ENCODE assay signal across 1 cellular context in genomic region chrX:149453911-149454820, GRCh38.
TF ChIP-seq lines count a peak whose summit lies in the region.

No MANE protein-coding gene starts in this region.

TF ChIP-seq in HepG2, 621 proteins besides CTCF, POLR2A, EP300 and RAD21 (continued from another document):
- no peak for TF ChIP-seq KAT2B (IDR thresholded peaks at IDR 0.05; ENCODE audit: borderline replicate concordance, low read depth, low read length)
- no peak for TF ChIP-seq MBNL3 (CRISPR knock-in tag; conservative IDR thresholded peaks at IDR 0.05)
- TF ChIP-seq ARNT (IDR thresholded peaks at IDR 0.05) = no peak
- no peak for TF ChIP-seq ONECUT2 (CRISPR knock-in tag; IDR thresholded peaks at IDR 0.05)
- no peak for TF ChIP-seq SMYD3 (CRISPR knock-in tag; IDR thresholded peaks at IDR 0.05)
- TF ChIP-seq, protein P1, sequence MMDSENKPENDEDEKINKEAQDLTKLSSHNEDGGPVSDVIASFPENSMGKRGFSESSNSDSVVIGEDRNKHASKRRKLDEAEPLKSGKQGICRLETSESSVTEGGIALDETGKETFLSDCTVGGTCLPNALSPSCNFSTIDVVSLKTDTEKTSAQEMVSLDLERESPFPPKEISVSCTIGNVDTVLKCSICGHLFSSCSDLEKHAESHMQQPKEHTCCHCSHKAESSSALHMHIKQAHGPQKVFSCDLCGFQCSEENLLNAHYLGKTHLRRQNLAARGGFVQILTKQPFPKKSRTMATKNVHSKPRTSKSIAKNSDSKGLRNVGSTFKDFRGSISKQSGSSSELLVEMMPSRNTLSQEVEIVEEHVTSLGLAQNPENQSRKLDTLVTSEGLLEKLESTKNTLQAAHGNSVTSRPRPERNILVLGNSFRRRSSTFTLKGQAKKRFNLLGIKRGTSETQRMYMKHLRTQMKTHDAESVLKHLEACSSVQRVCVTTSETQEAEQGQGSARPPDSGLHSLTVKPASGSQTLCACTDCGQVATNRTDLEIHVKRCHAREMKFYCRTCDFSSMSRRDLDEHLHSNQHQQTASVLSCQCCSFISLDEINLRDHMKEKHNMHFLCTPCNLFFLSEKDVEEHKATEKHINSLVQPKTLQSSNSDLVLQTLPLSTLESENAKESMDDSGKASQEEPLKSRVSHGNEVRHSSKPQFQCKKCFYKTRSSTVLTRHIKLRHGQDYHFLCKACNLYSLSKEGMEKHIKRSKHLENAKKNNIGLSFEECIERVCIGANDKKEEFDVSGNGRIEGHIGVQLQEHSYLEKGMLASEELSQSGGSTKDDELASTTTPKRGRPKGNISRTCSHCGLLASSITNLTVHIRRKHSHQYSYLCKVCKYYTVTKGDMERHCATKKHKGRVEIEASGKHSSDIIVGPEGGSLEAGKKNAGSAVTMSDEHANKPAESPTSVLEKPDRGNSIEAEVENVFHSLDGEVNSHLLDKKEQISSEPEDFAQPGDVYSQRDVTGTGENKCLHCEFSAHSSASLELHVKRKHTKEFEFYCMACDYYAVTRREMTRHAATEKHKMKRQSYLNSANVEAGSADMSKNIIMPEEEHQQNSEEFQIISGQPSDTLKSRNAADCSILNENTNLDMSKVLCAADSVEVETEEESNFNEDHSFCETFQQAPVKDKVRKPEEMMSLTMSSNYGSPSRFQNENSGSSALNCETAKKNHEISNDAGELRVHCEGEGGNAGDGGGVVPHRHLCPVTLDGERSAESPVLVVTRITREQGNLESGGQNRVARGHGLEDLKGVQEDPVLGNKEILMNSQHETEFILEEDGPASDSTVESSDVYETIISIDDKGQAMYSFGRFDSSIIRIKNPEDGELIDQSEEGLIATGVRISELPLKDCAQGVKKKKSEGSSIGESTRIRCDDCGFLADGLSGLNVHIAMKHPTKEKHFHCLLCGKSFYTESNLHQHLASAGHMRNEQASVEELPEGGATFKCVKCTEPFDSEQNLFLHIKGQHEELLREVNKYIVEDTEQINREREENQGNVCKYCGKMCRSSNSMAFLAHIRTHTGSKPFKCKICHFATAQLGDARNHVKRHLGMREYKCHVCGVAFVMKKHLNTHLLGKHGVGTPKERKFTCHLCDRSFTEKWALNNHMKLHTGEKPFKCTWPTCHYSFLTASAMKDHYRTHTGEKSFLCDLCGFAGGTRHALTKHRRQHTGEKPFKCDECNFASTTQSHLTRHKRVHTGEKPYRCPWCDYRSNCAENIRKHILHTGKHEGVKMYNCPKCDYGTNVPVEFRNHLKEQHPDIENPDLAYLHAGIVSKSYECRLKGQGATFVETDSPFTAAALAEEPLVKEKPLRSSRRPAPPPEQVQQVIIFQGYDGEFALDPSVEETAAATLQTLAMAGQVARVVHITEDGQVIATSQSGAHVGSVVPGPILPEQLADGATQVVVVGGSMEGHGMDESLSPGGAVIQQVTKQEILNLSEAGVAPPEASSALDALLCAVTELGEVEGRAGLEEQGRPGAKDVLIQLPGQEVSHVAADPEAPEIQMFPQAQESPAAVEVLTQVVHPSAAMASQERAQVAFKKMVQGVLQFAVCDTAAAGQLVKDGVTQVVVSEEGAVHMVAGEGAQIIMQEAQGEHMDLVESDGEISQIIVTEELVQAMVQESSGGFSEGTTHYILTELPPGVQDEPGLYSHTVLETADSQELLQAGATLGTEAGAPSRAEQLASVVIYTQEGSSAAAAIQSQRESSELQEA (CRISPR knock-in tag; IDR thresholded peaks at IDR 0.05; ENCODE audit: not compliant biosample characterization) = no peak
- no peak for TF ChIP-seq NPAS2 (CRISPR knock-in tag; IDR thresholded peaks at IDR 0.05; ENCODE audit: borderline replicate concordance)
- TF ChIP-seq ZNF414 (CRISPR knock-in tag; IDR thresholded peaks at IDR 0.05) = no peak
